In genomic region chr12:14900521-14901227, GRCh38 we compare ENCODE assay signal across 25 cellular contexts. TPM values are rescaled to one million over a fixed set of nuclear protein-coding genes. Genes with fewer than 3 reads are reported as not detected.
"Had no signal": no experiment of that assay in that cellular context is flagged by ENCODE, and none has a peak within 500 bp of the region (broad histone marks: within the 10 kb centered on the region; RNA-seq: fewer than 3 reads in every experiment).

No MANE protein-coding gene starts in this region.

- DNase-seq: activated CD8-positive, alpha-beta memory T cell treated with anti-CD3 and anti-CD28 coated beads for 24 hours; activated CD8-positive, alpha-beta memory T cell treated with anti-CD3 and anti-CD28 coated beads, Interleukin-2, amount 50 U/mL, for 4 hours; activated T-cell treated with anti-CD3 and anti-CD28 coated beads, Interleukin-2, amount 50 U/mL, for 24 hours; aorta; effector memory CD4-positive, alpha-beta T cell; head of caudate nucleus; islet precursor cell; left colon; lower lobe of right lung; naive thymus-derived CD4-positive, alpha-beta T cell; stimulated activated CD4-positive, alpha-beta T cell treated with anti-CD3 and anti-CD28 coated beads, Interleukin-1b, Interleukin-23, amount 100 ng/mL, for 48 hours; stimulated activated naive CD8-positive, alpha-beta T cell treated with anti-CD3 and anti-CD28 coated beads, Interleukin-15, amount 100 ng/mL, for 72 hours; T-helper 1 cell; T-helper 9 cell had no signal

- H3K36me3 ChIP-seq: gastroesophageal sphincter, lower lobe of right lung, neural progenitor cell, suprapubic skin, tibial nerve had no signal

- H3K4me3 ChIP-seq: gastroesophageal sphincter, lower lobe of right lung, neural progenitor cell, suprapubic skin, tibial nerve had no signal

- H3K27ac Mint-ChIP-seq: activated naive CD4-positive, alpha-beta T cell treated with anti-CD3 and anti-CD28 coated beads, Interleukin-2, amount 50 U/mL, for 72 hours; activated T-cell treated with anti-CD3 and anti-CD28 coated beads, Interleukin-2, amount 50 U/mL, for 24 hours; activated T-helper 17 cell treated with anti-CD3 and anti-CD28 coated beads, Interleukin-2, amount 50 U/mL, for 72 hours; neural progenitor cell; stimulated activated naive CD8-positive, alpha-beta T cell treated with anti-CD3 and anti-CD28 coated beads, Interleukin-15, amount 100 ng/mL, for 72 hours had no signal

- H3K27me3 Mint-ChIP-seq: activated T-cell treated with anti-CD3 and anti-CD28 coated beads, Interleukin-2, amount 50 U/mL, for 24 hours; activated T-helper 17 cell treated with anti-CD3 and anti-CD28 coated beads, Interleukin-2, amount 50 U/mL, for 72 hours; brain; central memory CD8-positive, alpha-beta T cell; naive thymus-derived CD4-positive, alpha-beta T cell; stimulated activated naive CD8-positive, alpha-beta T cell treated with anti-CD3 and anti-CD28 coated beads, Interleukin-15, amount 100 ng/mL, for 72 hours had no signal

- H3K4me1 Mint-ChIP-seq: activated T-helper 17 cell treated with anti-CD3 and anti-CD28 coated beads, Interleukin-2, amount 50 U/mL, for 72 hours; neural progenitor cell had no signal

- H3K27me3 ChIP-seq: gastroesophageal sphincter, neural progenitor cell, suprapubic skin, tibial nerve had no signal

- H3K9me3 Mint-ChIP-seq: activated T-cell treated with anti-CD3 and anti-CD28 coated beads, Interleukin-2, amount 50 U/mL, for 24 hours; activated T-helper 17 cell treated with anti-CD3 and anti-CD28 coated beads, Interleukin-2, amount 50 U/mL, for 72 hours; central memory CD8-positive, alpha-beta T cell; neural progenitor cell; stimulated activated naive CD8-positive, alpha-beta T cell treated with anti-CD3 and anti-CD28 coated beads, Interleukin-15, amount 100 ng/mL, for 72 hours had no signal

- H3K9me3 ChIP-seq: gastroesophageal sphincter, lower lobe of right lung, suprapubic skin, tibial nerve had no signal

- FAIRE-seq: colon had no signal

- H2AFZ ChIP-seq: neural progenitor cell had no signal

- H3K36me3 Mint-ChIP-seq: brain, neural progenitor cell had no signal

- ATAC-seq: activated naive CD4-positive, alpha-beta T cell treated with anti-CD3 and anti-CD28 coated beads, Interleukin-2, amount 50 U/mL, for 72 hours; activated T-helper 17 cell treated with anti-CD3 and anti-CD28 coated beads, Interleukin-2, amount 50 U/mL, for 72 hours; left colon; lower lobe of right lung; naive thymus-derived CD4-positive, alpha-beta T cell; stimulated activated naive CD8-positive, alpha-beta T cell treated with anti-CD3 and anti-CD28 coated beads, Interleukin-15, amount 100 ng/mL, for 72 hours had no signal

- H3K4me3 Mint-ChIP-seq: activated T-cell treated with anti-CD3 and anti-CD28 coated beads, Interleukin-2, amount 50 U/mL, for 24 hours; activated T-helper 17 cell treated with anti-CD3 and anti-CD28 coated beads, Interleukin-2, amount 50 U/mL, for 72 hours; brain; central memory CD8-positive, alpha-beta T cell; naive thymus-derived CD4-positive, alpha-beta T cell; neural progenitor cell; stimulated activated naive CD8-positive, alpha-beta T cell treated with anti-CD3 and anti-CD28 coated beads, Interleukin-15, amount 100 ng/mL, for 72 hours had no signal

- H3K9ac ChIP-seq: neural progenitor cell had no signal

- H3K27ac ChIP-seq: neural progenitor cell had no signal

RNA-seq across cellular contexts. Expression of gene ERP27, which starts 37.7 kb away (rescaled TPM):
- total RNA-seq: osteoblast, tibial nerve had no signal

RNA-seq across cellular contexts. Expression of gene ART4, which starts 57.3 kb away (rescaled TPM):
- total RNA-seq: activated naive CD4-positive, alpha-beta T cell treated with anti-CD3 and anti-CD28 coated beads, Interleukin-2, amount 50 U/mL, for 72 hours; activated T-helper 17 cell treated with anti-CD3 and anti-CD28 coated beads, Interleukin-2, amount 50 U/mL, for 72 hours; naive thymus-derived CD4-positive, alpha-beta T cell; osteoblast; renal cortical epithelial cell had no signal
- polyA plus RNA-seq: naive thymus-derived CD4-positive, alpha-beta T cell had no signal
